24 cellular contexts compared by ENCODE assay signal in genomic region chr3:100988080-100988479, GRCh38. TPM values are rescaled to one million over a fixed set of nuclear protein-coding genes. Genes with fewer than 3 reads are reported as not detected.
DNase-seq lines count a peak whose midpoint lies in the region; ATAC-seq, FAIRE-seq and TF ChIP-seq lines count a peak whose summit lies in the region.
"Had no signal": no experiment of that assay in that cellular context is flagged by ENCODE, and none has a peak within 500 bp of the region (broad histone marks: within the 10 kb centered on the region; RNA-seq: fewer than 3 reads in every experiment).

No MANE protein-coding gene starts in this region.

- no peaks in the 10 kb centered on the region for H3K36me3 ChIP-seq in PC-3 (ENCODE audit: low read depth, low read length)
- H3K36me3 ChIP-seq: BLaER1, MG63 had no signal

- no peak overlapping the region for H3K4me2 ChIP-seq in PC-3 (ENCODE audit: low read length)
- H3K4me2 ChIP-seq: A549, BLaER1 had no signal

- no peak overlapping the region for H2AFZ ChIP-seq in PC-3 (ENCODE audit: low read length)

- intact Hi-C loops in PC-3 (cut with micrococcal nuclease): no loop called here

- TF ChIP-seq CTCF in LNCaP clone FGC (IDR thresholded peaks at IDR 0.05; ENCODE audit: control insufficient read depth, extremely low read depth, insufficient read depth): no peak
- no peak for TF ChIP-seq CTCF in PC-3 (conservative IDR thresholded peaks at IDR 0.05; ENCODE audit: low read depth, low read length)

- H3K4me3 ChIP-seq in LNCaP clone FGC (ENCODE audit: low read depth, low read length) (no peak overlapping the region), PC-3 (ENCODE audit: low read length) (no peak overlapping the region)
- H3K4me3 ChIP-seq: A549, BLaER1, MG63, SK-N-MC had no signal

- no peak for FAIRE-seq in GM19239 (lab: Jason Lieb, UNC)
- FAIRE-seq: A549, GM12892, GM18507, HTR-8/SVneo had no signal

- ATAC-seq in PC-3 (no peak), GM19463 (IDR thresholded peaks at IDR 0.05; ENCODE audit: unreplicated experiment) (no peak)
- ATAC-seq: A549 had no signal

- DNase-seq in COLO668 (lab: John Stamatoyannopoulos, UW; ENCODE audit: unreplicated experiment) (peak; percentile 8), LNCaP clone FGC (ENCODE audit: low read depth) (peak; percentile 1), PC-3 (peak; percentile 23), mucosa of gallbladder (ENCODE audit: low spot score) (peak; percentile 62), NCI-H1092 (lab: John Stamatoyannopoulos, UW) (no peak), GM19239 (ENCODE audit: insufficient read length, low spot score) (no peak)
- DNase-seq: Calu3; CD4-positive, alpha-beta memory T cell; HFFc6; IMR-90; MG63; NCI-H1092 treated with DMSO at 0.1 percent for 48 hours; NCI-H1694; NCI-H2227 treated with DMSO at 0.1 percent for 48 hours; NCI-H526 treated with DMSO at 0.1 percent for 48 hours; NK-92 treated with Interleukin-12 subunit alpha and Interleukin-12 subunit beta, amount 100 ng/mL, for 24 hours; Right ventricle myocardium superior had no signal

- no peaks in the 10 kb centered on the region for H3K9me3 ChIP-seq in PC-3 (ENCODE audit: low read length)
- H3K9me3 ChIP-seq: A549, BLaER1, MG63 had no signal

- H4K20me1 ChIP-seq in PC-3 (ENCODE audit: low read length): no peaks in the 10 kb centered on the region
- H4K20me1 ChIP-seq: BLaER1 had no signal

- peaks cover 10% of the 10 kb centered on the region for H3K4me1 ChIP-seq in PC-3 (ENCODE audit: insufficient read depth, low read length)
- H3K4me1 ChIP-seq: BLaER1 had no signal

- no TSS peak for BruUV-seq in PC-3 (replicated peaks; lab: Mats Ljungman, UMichigan)

- H3K27me3 ChIP-seq in PC-3 (ENCODE audit: low read length): no peaks in the 10 kb centered on the region
- H3K27me3 ChIP-seq: BLaER1, MG63 had no signal

- CTCF ChIA-PET in PC-3 (lab: Charles Lee): no interaction called here

- no peaks in the 10 kb centered on the region for H3K9me2 ChIP-seq in PC-3 (replicated peaks; ENCODE audit: low read length)

- no peaks in the 10 kb centered on the region for H3F3A ChIP-seq in PC-3 (ENCODE audit: low read length, unreplicated experiment)

- no peak overlapping the region for H3K27ac ChIP-seq in PC-3 (ENCODE audit: low read length)
- H3K27ac ChIP-seq: A549, BLaER1, SK-N-MC had no signal

- H3K9ac ChIP-seq in PC-3 (ENCODE audit: low read length): no peak overlapping the region
- H3K9ac ChIP-seq: BLaER1 had no signal

- POLR2A ChIA-PET in PC-3 (lab: Charles Lee; ENCODE audit: unreplicated experiment): interaction anchor here (0.6 to 0.9 kb wide), 2 partner anchors 48 to 394 kb away, joined by 3 to 6 read pairs; no protein-coding TSS in a partner anchor

- H3K79me2 ChIP-seq in PC-3 (ENCODE audit: low read length): peaks cover 16% of the 10 kb centered on the region

RNA-seq across cellular contexts. Expression of gene ABI3BP, which starts 5.1 kb away (rescaled TPM):
- 23.4 and 31.6 TPM in 2 replicates for total RNA-seq in PC-3 (2014; rRNA removed)
- 215 TPM for total RNA-seq in mucosa of gallbladder
- total RNA-seq: CD4-positive, alpha-beta memory T cell had no signal

Comparison
In these comparisons a context has a peak if more than half of its experiments do, and no peak if none do; other contexts are left out.
1. DNase-seq: peak in COLO668 (single experiment), LNCaP clone FGC (single experiment), PC-3 (single experiment) and mucosa of gallbladder (single experiment); none in NCI-H1092 (single experiment) and GM19239 (single experiment).